In the genomic region with DNA sequence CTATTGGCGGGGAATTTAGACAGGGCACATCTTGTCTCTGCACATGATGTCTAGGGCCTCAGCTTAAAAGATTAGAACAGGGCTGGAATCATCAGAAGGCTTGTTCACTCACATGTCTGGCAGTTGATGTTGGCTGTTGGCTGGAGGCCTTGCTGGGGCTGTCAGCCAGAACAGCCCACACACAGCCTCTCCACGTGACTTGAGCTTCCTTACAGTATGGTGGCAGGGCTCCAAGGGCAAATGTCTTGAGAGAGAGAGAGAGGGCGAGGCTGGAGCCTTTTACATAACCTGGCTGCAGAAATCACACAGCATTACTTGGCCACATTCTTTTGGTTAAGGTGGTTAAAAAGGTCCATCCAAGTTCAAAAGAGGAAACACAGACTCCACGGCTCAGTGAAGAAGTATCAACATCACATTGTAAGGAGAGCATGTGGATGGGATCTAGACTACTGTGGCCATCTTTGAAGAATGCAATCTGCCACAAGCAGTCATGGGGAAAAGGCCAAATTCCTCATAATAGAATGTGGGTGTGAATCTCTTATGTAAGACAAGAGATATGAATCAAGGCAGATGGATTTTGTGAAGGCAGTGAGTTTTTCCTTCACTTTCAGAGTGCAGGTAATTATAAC, we compare ENCODE assay signal across 8 cellular contexts. TPM values are rescaled to one million over a fixed set of nuclear protein-coding genes. Genes with fewer than 3 reads are reported as not detected.
DNase-seq lines count a peak whose midpoint lies in the region; ATAC-seq, FAIRE-seq and TF ChIP-seq lines count a peak whose summit lies in the region.
"Had no signal": no experiment of that assay in that cellular context is flagged by ENCODE, and none has a peak within 500 bp of the region (broad histone marks: within the 10 kb centered on the region; RNA-seq: fewer than 3 reads in every experiment).

No MANE protein-coding gene starts in this region.

- H4K20me1 ChIP-seq in endothelial cell of umbilical vein (replicated peaks; ENCODE audit: control insufficient read depth, extremely low read depth, insufficient read depth, low read length): no peaks in the 10 kb centered on the region

- H3K27me3 ChIP-seq in Panc1 (ENCODE audit: control insufficient read depth, insufficient read depth, low read length): no peaks in the 10 kb centered on the region
- no peaks in the 10 kb centered on the region for H3K27me3 ChIP-seq in endothelial cell of umbilical vein (ENCODE audit: control insufficient read depth in 2 of 2, insufficient read depth in 2 of 2, low read length in 2 of 2)
- no peaks in the 10 kb centered on the region for H3K27me3 ChIP-seq in neutrophil

- DNase-seq in GM12891 (ENCODE audit: insufficient read length, low spot score) (no peak), Panc1 (ENCODE audit: low read depth, low spot score) (no peak), endothelial cell of umbilical vein (ENCODE audit: low read depth, low spot score) (peak; percentile 18), DMS53 (lab: John Stamatoyannopoulos, UW) (no peak)
- DNase-seq in activated CD8-positive, alpha-beta memory T cell treated with anti-CD3 and anti-CD28 coated beads for 24 hours: no peak

- no peak overlapping the region for H3K9ac ChIP-seq in endothelial cell of umbilical vein (replicated peaks; ENCODE audit: extremely low read depth, insufficient read depth, low read length)

- no peaks in the 10 kb centered on the region for H3K9me3 ChIP-seq in Panc1 (ENCODE audit: control insufficient read depth, insufficient read depth, low read depth, low read length)
- H3K9me3 ChIP-seq in endothelial cell of umbilical vein (replicated peaks; ENCODE audit: control insufficient read depth, insufficient read depth, low read length): no peaks in the 10 kb centered on the region
- no peaks in the 10 kb centered on the region for H3K9me3 ChIP-seq in neutrophil

- H3K36me3 ChIP-seq in Panc1 (ENCODE audit: control insufficient read depth, insufficient read depth, low read length) (no peaks in the 10 kb centered on the region), endothelial cell of umbilical vein (ENCODE audit: control insufficient read depth in 2 of 2, extremely low read depth in 1 of 2, insufficient read depth in 2 of 2, low read length in 2 of 2) (no peaks in the 10 kb centered on the region), neutrophil (no peaks in the 10 kb centered on the region)

- no peak for TF ChIP-seq POLR2A in GM12891 (IDR thresholded peaks at IDR 0.05; ENCODE audit: low read depth, low read length)
- TF ChIP-seq POLR2A in endothelial cell of umbilical vein (IDR thresholded peaks at IDR 0.05; ENCODE audit: low read depth, low read length): no peak

- peak; percentile 59 for ATAC-seq in Panc1
- no peak for ATAC-seq in GM21526 (IDR thresholded peaks at IDR 0.05; ENCODE audit: low FRiP score, unreplicated experiment)

- peaks cover 21% of the 10 kb centered on the region for H3K4me1 ChIP-seq in Panc1 (ENCODE audit: control insufficient read depth, insufficient read depth, low read length)
- H3K4me1 ChIP-seq in endothelial cell of umbilical vein (ENCODE audit: control insufficient read depth, extremely low read depth, insufficient read depth, low read length): no peaks in the 10 kb centered on the region
- H3K4me1 ChIP-seq in neutrophil (ENCODE audit: control insufficient read depth in 1 of 2, insufficient read depth in 1 of 2, low read depth in 1 of 2, low read length in 1 of 2): peaks cover 12 to 20% of the 10 kb centered on the region in 2 experiments

- no peak overlapping the region for H3K4me2 ChIP-seq in endothelial cell of umbilical vein (ENCODE audit: insufficient read depth, low read length)

- FAIRE-seq in GM12891 (lab: Jason Lieb, UNC) (peak; percentile 62), endothelial cell of umbilical vein (lab: Jason Lieb, UNC) (no peak)

- no peaks in the 10 kb centered on the region for H3K79me2 ChIP-seq in endothelial cell of umbilical vein (ENCODE audit: control insufficient read depth, insufficient read depth, low read length)

- in situ Hi-C loops in Panc1 (cut with HindIII; ENCODE audit: low pct_unique_long_range_greater_than_20kb, low sequenced_read_pairs): no loop called here

- H3K4me3 ChIP-seq in Panc1 (ENCODE audit: low read depth in 2 of 2, low read length in 2 of 2) (no peak overlapping the region), endothelial cell of umbilical vein (replicated peaks in 1 of 3; ENCODE audit: insufficient read depth in 1 of 3, low read depth in 1 of 3, low read length in 3 of 3) (no peak overlapping the region), neutrophil (ENCODE audit: low read depth in 1 of 2, low read length in 1 of 2) (no peak overlapping the region)

- CTCF ChIA-PET in Panc1 (lab: Charles Lee): no interaction called here
- CTCF ChIA-PET in endothelial cell of umbilical vein (lab: Charles Lee): interaction anchor here (0.7 to 5.0 kb wide), 2 partner anchors 139 to 166 kb away, joined by 3 to 58 read pairs; no protein-coding TSS in a partner anchor

- H2AFZ ChIP-seq in endothelial cell of umbilical vein (ENCODE audit: low read depth, low read length): no peak overlapping the region

- POLR2A ChIA-PET in Panc1 (lab: Charles Lee) (no interaction called here), endothelial cell of umbilical vein (lab: Charles Lee) (interaction anchor here (0.5 to 0.9 kb wide), 2 partner anchors 31 to 222 kb away, joined by 3 to 6 read pairs; partner anchors contain the start of gene SRSF7)

- TF ChIP-seq CTCF in Panc1 (IDR thresholded peaks at IDR 0.05) (no peak), endothelial cell of umbilical vein (IDR thresholded peaks at IDR 0.05; ENCODE audit: extremely low read depth in 1 of 2, insufficient read depth in 1 of 2, low read depth in 1 of 2, low read length in 2 of 2) (no peak), neutrophil (IDR thresholded peaks at IDR 0.05) (no peak)

- intact Hi-C loops in Panc1 (cut with micrococcal nuclease; ENCODE audit: unreplicated experiment): loop anchor here (1.0 kb wide), 1 partner anchor 120 kb away; no protein-coding TSS in a partner anchor
- intact Hi-C loops in endothelial cell of umbilical vein (cut with micrococcal nuclease): no loop called here

- dilution Hi-C loops in endothelial cell of umbilical vein (cut with MboI; ENCODE audit: extremely low pct_ligation_motif_present, low sequenced_read_pairs): no loop called here

- H3K27ac ChIP-seq in Panc1 (ENCODE audit: low read length) (peak overlapping the region; percentile 25), endothelial cell of umbilical vein (ENCODE audit: insufficient read depth, low read depth, low read length) (no peak overlapping the region), neutrophil (peak overlapping the region; percentile 10)
- H3K27ac ChIP-seq: VCaP had no signal

- BruUV-seq in Panc1 (replicated peaks; lab: Mats Ljungman, UMichigan) (no TSS peak), endothelial cell of umbilical vein (replicated peaks; lab: Mats Ljungman, UMichigan) (no TSS peak)

- H3K9me1 ChIP-seq in endothelial cell of umbilical vein (replicated peaks; ENCODE audit: control insufficient read depth, extremely low read depth, insufficient read depth, low read length): no peaks in the 10 kb centered on the region

TF ChIP-seq in GM12891, 5 proteins besides CTCF, POLR2A, EP300 and RAD21 (continues in another document):
- TF ChIP-seq SPI1 (IDR thresholded peaks at IDR 0.05; ENCODE audit: low read depth, low read length): peak; percentile 31; the same call in 1 of the 2 replicates
- TF ChIP-seq POU2F2 (IDR thresholded peaks at IDR 0.05; ENCODE audit: low read depth, low read length): 0 out of 2 replicates have a peak, but pooled peaks have one; percentile 22

TF ChIP-seq in endothelial cell of umbilical vein, 7 proteins besides CTCF, POLR2A, EP300 and RAD21 (continues in another document):
- TF ChIP-seq EZH2 (IDR thresholded peaks at IDR 0.05; ENCODE audit: borderline replicate concordance, low read depth, low read length, severe bottlenecking) (no peak), MYC (IDR thresholded peaks at IDR 0.05; ENCODE audit: low read depth, low read length) (no peak), FOS (IDR thresholded peaks at IDR 0.05; ENCODE audit: borderline replicate concordance, insufficient read depth, low read length) (no peak)

RNA-seq across cellular contexts. Expression of gene SRSF7, which starts 30.4 kb away (rescaled TPM):
- 278 TPM for polyA plus RNA-seq in GM12891 (2012; ENCODE audit: low read depth, missing spikeins)
- total RNA-seq in Panc1 (2021; ENCODE audit: unreplicated experiment) (220 TPM), endothelial cell of umbilical vein (202 and 204 TPM in 2 replicates)
- 236 TPM for polyA plus RNA-seq in Panc1 (2012; ENCODE audit: insufficient read length)
- 118 and 165 TPM in 2 replicates for polyA plus RNA-seq in endothelial cell of umbilical vein
- polyA plus RNA-seq in endothelial cell of umbilical vein (2011; cell fraction: cytosol; rRNA removed): 208 and 225 TPM in 2 replicates
- 451 and 577 TPM in 2 replicates for polyA plus RNA-seq in endothelial cell of umbilical vein (2011; cell fraction: nucleus; rRNA removed)
- polyA plus RNA-seq in endothelial cell of umbilical vein (2012): 172 and 242 TPM in 2 replicates
- polyA minus RNA-seq in endothelial cell of umbilical vein: 217 and 224 TPM in 2 replicates
- polyA minus RNA-seq in endothelial cell of umbilical vein (2011; cell fraction: cytosol; rRNA and poly(A)+ RNA removed): 122 TPM
- 123 and 148 TPM in 2 replicates for polyA minus RNA-seq in endothelial cell of umbilical vein (2011; cell fraction: nucleus; rRNA and poly(A)+ RNA removed)

RNA-seq across cellular contexts. Expression of gene GALM, which starts 54.8 kb away (rescaled TPM):
- 24.9 TPM for polyA plus RNA-seq in GM12891 (2012; ENCODE audit: low read depth, missing spikeins)
- 20.5 TPM for total RNA-seq in Panc1 (2021; ENCODE audit: unreplicated experiment)
- polyA plus RNA-seq in Panc1 (2012; ENCODE audit: insufficient read length): 23.3 TPM
- 5.4 and 6.1 TPM in 2 replicates for total RNA-seq in endothelial cell of umbilical vein
- 4.6 and 4.8 TPM in 2 replicates for polyA plus RNA-seq in endothelial cell of umbilical vein
- polyA plus RNA-seq in endothelial cell of umbilical vein (2011; cell fraction: cytosol; rRNA removed): 4.9 and 5.8 TPM in 2 replicates
- 3.5 and 3.8 TPM in 2 replicates for polyA plus RNA-seq in endothelial cell of umbilical vein (2011; cell fraction: nucleus; rRNA removed)
- 8.4 and 8.9 TPM in 2 replicates for polyA plus RNA-seq in endothelial cell of umbilical vein (2012)
- 4.8 and 6.7 TPM in 2 replicates for polyA minus RNA-seq in endothelial cell of umbilical vein
- 8.4 TPM for polyA minus RNA-seq in endothelial cell of umbilical vein (2011; cell fraction: cytosol; rRNA and poly(A)+ RNA removed)
- 2.0 and 2.7 TPM in 2 replicates for polyA minus RNA-seq in endothelial cell of umbilical vein (2011; cell fraction: nucleus; rRNA and poly(A)+ RNA removed)

RNA-seq across cellular contexts. Expression of gene GEMIN6, which starts 57.3 kb away (rescaled TPM):
- 13.5 TPM for polyA plus RNA-seq in GM12891 (2012; ENCODE audit: low read depth, missing spikeins)
- total RNA-seq in Panc1 (2021; ENCODE audit: unreplicated experiment) (24.6 TPM), endothelial cell of umbilical vein (14.4 and 19.7 TPM in 2 replicates)
- 10.8 TPM for polyA plus RNA-seq in Panc1 (2012; ENCODE audit: insufficient read length)
- 4.7 and 6.0 TPM in 2 replicates for polyA plus RNA-seq in endothelial cell of umbilical vein
- 7.6 and 9.4 TPM in 2 replicates for polyA plus RNA-seq in endothelial cell of umbilical vein (2011; cell fraction: cytosol; rRNA removed)
- 3.3 and 3.8 TPM in 2 replicates for polyA plus RNA-seq in endothelial cell of umbilical vein (2011; cell fraction: nucleus; rRNA removed)
- polyA plus RNA-seq in endothelial cell of umbilical vein (2012): 14.1 and 17.9 TPM in 2 replicates
- polyA minus RNA-seq in endothelial cell of umbilical vein: 3.1 and 3.8 TPM in 2 replicates
- 9.8 TPM for polyA minus RNA-seq in endothelial cell of umbilical vein (2011; cell fraction: cytosol; rRNA and poly(A)+ RNA removed)
- 0.72 and 1.1 TPM in 2 replicates for polyA minus RNA-seq in endothelial cell of umbilical vein (2011; cell fraction: nucleus; rRNA and poly(A)+ RNA removed)
